In genomic region chr13:39776439-39776838, GRCh38 we compare ENCODE assay signal across 15 cellular contexts.
DNase-seq lines count a peak whose midpoint lies in the region; ATAC-seq, FAIRE-seq and TF ChIP-seq lines count a peak whose summit lies in the region.
"Had no signal": no experiment of that assay in that cellular context is flagged by ENCODE, and none has a peak within 500 bp of the region (broad histone marks: within the 10 kb centered on the region; RNA-seq: fewer than 3 reads in every experiment).

No MANE protein-coding gene starts in this region.

- FAIRE-seq in bronchial epithelial cell (lab: Jason Lieb, UNC): no peak
- FAIRE-seq: GM19239 had no signal

- H3K36me3 Mint-ChIP-seq in activated naive CD4-positive, alpha-beta T cell treated with anti-CD3 and anti-CD28 coated beads, Interleukin-2, amount 50 U/mL, for 24 hours: peaks cover 9% of the 10 kb centered on the region
- no peaks in the 10 kb centered on the region for H3K36me3 Mint-ChIP-seq in activated naive CD4-positive, alpha-beta T cell treated with anti-CD3 and anti-CD28 coated beads, Interleukin-2, amount 10 ng/mL, durations not matched to agents 7 days and 5 days
- peaks cover 6 to 12% of the 10 kb centered on the region in 2 donors for H3K36me3 Mint-ChIP-seq in stimulated activated naive B cell treated with anti-CD40 and anti-IgM and Interleukin-4, amounts not matched to agents 10 μg/mL and 1 μg/mL and 100 μg/mL, for 72 hours

- peaks cover 47% of the 10 kb centered on the region for H3K4me1 Mint-ChIP-seq in activated naive CD4-positive, alpha-beta T cell treated with anti-CD3 and anti-CD28 coated beads, Interleukin-2, amount 50 U/mL, for 24 hours
- peaks cover 7% of the 10 kb centered on the region for H3K4me1 Mint-ChIP-seq in activated naive CD4-positive, alpha-beta T cell treated with anti-CD3 and anti-CD28 coated beads, Interleukin-2, amount 10 ng/mL, durations not matched to agents 7 days and 5 days
- H3K4me1 Mint-ChIP-seq in stimulated activated naive B cell treated with anti-CD40 and anti-IgM and Interleukin-4, amounts not matched to agents 10 μg/mL and 1 μg/mL and 100 μg/mL, for 72 hours: peaks cover 12 to 18% of the 10 kb centered on the region in 2 donors

- no peaks in the 10 kb centered on the region for H3K27me3 Mint-ChIP-seq in activated naive CD4-positive, alpha-beta T cell treated with anti-CD3 and anti-CD28 coated beads, Interleukin-2, amount 50 U/mL, for 24 hours
- no peaks in the 10 kb centered on the region for H3K27me3 Mint-ChIP-seq in activated naive CD4-positive, alpha-beta T cell treated with anti-CD3 and anti-CD28 coated beads, Interleukin-2, amount 10 ng/mL, durations not matched to agents 7 days and 5 days
- H3K27me3 Mint-ChIP-seq in stimulated activated naive B cell treated with anti-CD40 and anti-IgM and Interleukin-4, amounts not matched to agents 10 μg/mL and 1 μg/mL and 100 μg/mL, for 72 hours: no peaks in the 10 kb centered on the region

- H3K9me3 Mint-ChIP-seq in activated naive CD4-positive, alpha-beta T cell treated with anti-CD3 and anti-CD28 coated beads, Interleukin-2, amount 50 U/mL, for 24 hours: peaks cover 8% of the 10 kb centered on the region
- no peaks in the 10 kb centered on the region for H3K9me3 Mint-ChIP-seq in activated naive CD4-positive, alpha-beta T cell treated with anti-CD3 and anti-CD28 coated beads, Interleukin-2, amount 10 ng/mL, durations not matched to agents 7 days and 5 days
- peaks cover 4 to 7% of the 10 kb centered on the region in 2 donors for H3K9me3 Mint-ChIP-seq in stimulated activated naive B cell treated with anti-CD40 and anti-IgM and Interleukin-4, amounts not matched to agents 10 μg/mL and 1 μg/mL and 100 μg/mL, for 72 hours

- CTCF ChIA-PET in activated naive CD4-positive, alpha-beta T cell treated with anti-CD3 and anti-CD28 coated beads, Interleukin-2, amount 10 ng/mL, durations not matched to agents 7 days and 5 days (lab: Charles Lee): interaction anchor here (0.7 to 1.6 kb wide), 6 partner anchors 11 to 904 kb away, joined by 3 to 8 read pairs (median 3); no protein-coding TSS in a partner anchor

- peak overlapping the region; percentile 98 for H3K27ac Mint-ChIP-seq in activated naive CD4-positive, alpha-beta T cell treated with anti-CD3 and anti-CD28 coated beads, Interleukin-2, amount 50 U/mL, for 24 hours
- no peak overlapping the region for H3K27ac Mint-ChIP-seq in activated naive CD4-positive, alpha-beta T cell treated with anti-CD3 and anti-CD28 coated beads, Interleukin-2, amount 10 ng/mL, durations not matched to agents 7 days and 5 days
- H3K27ac Mint-ChIP-seq in stimulated activated naive B cell treated with anti-CD40 and anti-IgM and Interleukin-4, amounts not matched to agents 10 μg/mL and 1 μg/mL and 100 μg/mL, for 72 hours: peak overlapping the region; percentile 53

- peak overlapping the region; percentile 65 for H3K4me3 Mint-ChIP-seq in activated naive CD4-positive, alpha-beta T cell treated with anti-CD3 and anti-CD28 coated beads, Interleukin-2, amount 50 U/mL, for 24 hours
- no peak overlapping the region for H3K4me3 Mint-ChIP-seq in activated naive CD4-positive, alpha-beta T cell treated with anti-CD3 and anti-CD28 coated beads, Interleukin-2, amount 10 ng/mL, durations not matched to agents 7 days and 5 days
- H3K4me3 Mint-ChIP-seq in stimulated activated naive B cell treated with anti-CD40 and anti-IgM and Interleukin-4, amounts not matched to agents 10 μg/mL and 1 μg/mL and 100 μg/mL, for 72 hours: no peak overlapping the region
- H3K4me3 Mint-ChIP-seq: WTC11 had no signal

- H3K27me3 ChIP-seq in bronchial epithelial cell (ENCODE audit: control insufficient read depth, insufficient read depth, low read length): no peaks in the 10 kb centered on the region
- H3K27me3 ChIP-seq: dorsolateral prefrontal cortex had no signal

- TF ChIP-seq CTCF in bronchial epithelial cell (IDR thresholded peaks at IDR 0.05; ENCODE audit: insufficient read depth, low read length, severe bottlenecking): no peak

- ATAC-seq in HG03095 (IDR thresholded peaks at IDR 0.05; ENCODE audit: unreplicated experiment): peak; percentile 73
- ATAC-seq in stimulated activated naive B cell treated with anti-CD40 and anti-IgM and Interleukin-4, amounts not matched to agents 10 μg/mL and 1 μg/mL and 100 μg/mL, for 72 hours (replicated peaks): peak; percentile 75 to 84
- ATAC-seq: lower lobe of right lung had no signal

- no peak for DNase-seq in activated naive CD4-positive, alpha-beta T cell treated with anti-CD3 and anti-CD28 coated beads, Interleukin-2, amount 10 ng/mL, durations not matched to agents 7 days and 5 days
- DNase-seq in bronchial epithelial cell (ENCODE audit: low read depth): peak; percentile 57
- no peak for DNase-seq in stimulated activated naive B cell treated with anti-CD40 and anti-IgM and Interleukin-4, amounts not matched to agents 10 μg/mL and 1 μg/mL and 100 μg/mL, for 72 hours
- DNase-seq in hippocampal formation (lab: John Stamatoyannopoulos, UW): no peak
- DNase-seq in NCI-H526 (lab: John Stamatoyannopoulos, UW): no peak
- no peak for DNase-seq in SIG-M5 (lab: John Stamatoyannopoulos, UW)
- DNase-seq: dorsolateral prefrontal cortex, lower lobe of right lung, NCI-H446 had no signal

- no peak overlapping the region for H3K4me3 ChIP-seq in bronchial epithelial cell (ENCODE audit: low read depth, low read length)
- H3K4me3 ChIP-seq: dorsolateral prefrontal cortex, lower lobe of right lung, skin epidermis, thoracic aorta had no signal

- H3K36me3 ChIP-seq in bronchial epithelial cell (ENCODE audit: control insufficient read depth, insufficient read depth, low read length): no peaks in the 10 kb centered on the region
- H3K36me3 ChIP-seq: lower lobe of right lung, thoracic aorta had no signal
